In genomic region chr5:9557696-9558095, GRCh38 we compare ENCODE assay signal across 25 cellular contexts. TPM values are rescaled to one million over a fixed set of nuclear protein-coding genes. Genes with fewer than 3 reads are reported as not detected.
DNase-seq lines count a peak whose midpoint lies in the region; ATAC-seq and TF ChIP-seq lines count a peak whose summit lies in the region.
"Had no signal": no experiment of that assay in that cellular context is flagged by ENCODE, and none has a peak within 500 bp of the region (broad histone marks: within the 10 kb centered on the region; RNA-seq: fewer than 3 reads in every experiment).

No MANE protein-coding gene starts in this region.

- no peaks in the 10 kb centered on the region for H4K20me1 ChIP-seq in mammary epithelial cell (ENCODE audit: insufficient read depth, low read length)

- no peak overlapping the region for H3K4me2 ChIP-seq in mammary epithelial cell (ENCODE audit: insufficient read depth, low read depth, low read length)

- H3K36me3 Mint-ChIP-seq in natural killer cell treated with Interleukin-12 subunit alpha and Interleukin-12 subunit beta and Interleukin-15 and Interleukin-18, amount 100 ng/mL, for 72 hours = no peaks in the 10 kb centered on the region
- H3K36me3 Mint-ChIP-seq: stimulated activated naive B cell treated with anti-CD40 and anti-IgM and Interleukin-4, amounts not matched to agents 10 μg/mL and 1 μg/mL and 100 μg/mL, for 72 hours; T-cell had no signal

- 53% methylated on average over 2 of the region's 2 CpGs for WGBS in mammary epithelial cell (ENCODE audit: low coverage, missing lambda C conversion rate)
- 78% methylated on average over 2 of the region's 2 CpGs for WGBS in suprapubic skin

- DNase-seq in EH (ENCODE audit: low read depth) (peak; percentile 71), LoVo (ENCODE audit: low spot score) (peak; percentile 65), mammary epithelial cell (peak; percentile 65), kidney tubule cell (ENCODE audit: low spot score) (peak; percentile 26), SKM-1 treated with dmso at 0.1 percent for 144 hours (lab: John Stamatoyannopoulos, UW; ENCODE audit: unreplicated experiment) (no peak), suprapubic skin (ENCODE audit: low spot score in 2 of 2) (no peak)
- no peak for DNase-seq in natural killer cell treated with Interleukin-12 subunit alpha and Interleukin-12 subunit beta and Interleukin-15 and Interleukin-18, amount 100 ng/mL, for 72 hours (ENCODE audit: low spot score)
- DNase-seq: activated CD4-positive, alpha-beta T cell treated with anti-CD3 and anti-CD28 coated beads, Interleukin-2, amount 10 ng/mL, durations not matched to agents 7 days and 5 days; CD4-positive, alpha-beta T cell; central memory CD4-positive, alpha-beta T cell; DMS153; dorsolateral prefrontal cortex; H9; left cardiac atrium; NCI-H146; NCI-H774; posterior cingulate gyrus; SHP77 treated with DMSO at 0.1 percent for 48 hours; stimulated activated CD4-positive, alpha-beta T cell treated with anti-CD3 and anti-CD28 coated beads, Interleukin-1b, Interleukin-23, amount 100 ng/mL, for 48 hours; stimulated activated naive B cell treated with anti-CD40 and anti-IgM and Interleukin-4, amounts not matched to agents 10 μg/mL and 1 μg/mL and 100 μg/mL, for 72 hours; T-cell; thyroid gland had no signal

- intact Hi-C loops in mammary epithelial cell (cut with micrococcal nuclease) = no loop called here

- no peak for TF ChIP-seq CTCF in mammary epithelial cell (conservative IDR thresholded peaks at IDR 0.05 in 1 of 2, IDR thresholded peaks at IDR 0.05 in 1 of 2; ENCODE audit: extremely low read depth in 1 of 2, insufficient read depth in 1 of 2, low read depth in 1 of 2, low read length in 2 of 2)
- TF ChIP-seq CTCF in suprapubic skin (IDR thresholded peaks at IDR 0.05) = no peak

- in situ Hi-C loops in mammary epithelial cell (cut with MboI; ENCODE audit: low sequenced_read_pairs in 2 of 2) = no loop called here

- no peak for TF ChIP-seq POLR2A in suprapubic skin (IDR thresholded peaks at IDR 0.05)

- H3K79me2 ChIP-seq in mammary epithelial cell (ENCODE audit: insufficient read depth, low read length) = no peaks in the 10 kb centered on the region

- no peak overlapping the region for H3K27ac Mint-ChIP-seq in natural killer cell treated with Interleukin-12 subunit alpha and Interleukin-12 subunit beta and Interleukin-15 and Interleukin-18, amount 100 ng/mL, for 72 hours
- H3K27ac Mint-ChIP-seq: activated CD4-positive, alpha-beta T cell treated with anti-CD3 and anti-CD28 coated beads, Interleukin-2, amount 10 ng/mL, durations not matched to agents 7 days and 5 days; activated T-helper 2 cell treated with anti-CD3 and anti-CD28 coated beads, Interferon-gamma antibody, Interleukin-2, Interleukin-4, amounts not matched to agents 10 μg/mL and 5 μg/mL and 100 μg/mL, durations not matched to agents 14 hours and 24 hours and 36 hours; CD4-positive, alpha-beta T cell; H9; nephron; stimulated activated naive B cell treated with anti-CD40 and anti-IgM and Interleukin-4, amounts not matched to agents 10 μg/mL and 1 μg/mL and 100 μg/mL, for 72 hours; T-cell had no signal

- no peaks in the 10 kb centered on the region for H3K27me3 ChIP-seq in mammary epithelial cell (ENCODE audit: insufficient read depth, low read length)
- H3K27me3 ChIP-seq in suprapubic skin = no peaks in the 10 kb centered on the region
- H3K27me3 ChIP-seq: dorsolateral prefrontal cortex, thyroid gland had no signal

- H3K36me3 ChIP-seq in mammary epithelial cell (ENCODE audit: insufficient read depth, low read length) (no peaks in the 10 kb centered on the region), suprapubic skin (no peaks in the 10 kb centered on the region)
- H3K36me3 ChIP-seq: thyroid gland had no signal

- no peak overlapping the region for H3K9ac ChIP-seq in mammary epithelial cell (ENCODE audit: insufficient read depth, low read length)

- no peaks in the 10 kb centered on the region for H3K27me3 Mint-ChIP-seq in natural killer cell treated with Interleukin-12 subunit alpha and Interleukin-12 subunit beta and Interleukin-15 and Interleukin-18, amount 100 ng/mL, for 72 hours
- H3K27me3 Mint-ChIP-seq: activated CD4-positive, alpha-beta T cell treated with anti-CD3 and anti-CD28 coated beads, Interleukin-2, amount 10 ng/mL, durations not matched to agents 7 days and 5 days; CD4-positive, alpha-beta T cell; stimulated activated naive B cell treated with anti-CD40 and anti-IgM and Interleukin-4, amounts not matched to agents 10 μg/mL and 1 μg/mL and 100 μg/mL, for 72 hours; T-cell had no signal

- dilution Hi-C loops in mammary epithelial cell (cut with HindIII; ENCODE audit: low sequenced_read_pairs) = no loop called here

- H3K4me1 Mint-ChIP-seq in natural killer cell treated with Interleukin-12 subunit alpha and Interleukin-12 subunit beta and Interleukin-15 and Interleukin-18, amount 100 ng/mL, for 72 hours (ENCODE audit: low read depth in 2 of 2) = no peaks in the 10 kb centered on the region
- H3K4me1 Mint-ChIP-seq: activated CD4-positive, alpha-beta T cell treated with anti-CD3 and anti-CD28 coated beads, Interleukin-2, amount 10 ng/mL, durations not matched to agents 7 days and 5 days; nephron; stimulated activated naive B cell treated with anti-CD40 and anti-IgM and Interleukin-4, amounts not matched to agents 10 μg/mL and 1 μg/mL and 100 μg/mL, for 72 hours; T-cell had no signal

- no peak overlapping the region for H2AFZ ChIP-seq in mammary epithelial cell (ENCODE audit: low read depth, low read length)

- H3K4me3 Mint-ChIP-seq in natural killer cell treated with Interleukin-12 subunit alpha and Interleukin-12 subunit beta and Interleukin-15 and Interleukin-18, amount 100 ng/mL, for 72 hours = no peak overlapping the region
- H3K4me3 Mint-ChIP-seq: activated CD4-positive, alpha-beta T cell treated with anti-CD3 and anti-CD28 coated beads, Interleukin-2, amount 10 ng/mL, durations not matched to agents 7 days and 5 days; CD4-positive, alpha-beta T cell; H9; nephron; stimulated activated naive B cell treated with anti-CD40 and anti-IgM and Interleukin-4, amounts not matched to agents 10 μg/mL and 1 μg/mL and 100 μg/mL, for 72 hours; T-cell had no signal

- H3K27ac ChIP-seq in mammary epithelial cell (ENCODE audit: insufficient read depth, low read depth, low read length) (no peak overlapping the region), suprapubic skin (no peak overlapping the region)
- H3K27ac ChIP-seq: dorsolateral prefrontal cortex, thyroid gland had no signal

- ATAC-seq in GM18517 (IDR thresholded peaks at IDR 0.05; ENCODE audit: unreplicated experiment) = no peak
- no peak for ATAC-seq in natural killer cell treated with Interleukin-12 subunit alpha and Interleukin-12 subunit beta and Interleukin-15 and Interleukin-18, amount 100 ng/mL, for 72 hours
- ATAC-seq: left cardiac atrium; stimulated activated naive B cell treated with anti-CD40 and anti-IgM and Interleukin-4, amounts not matched to agents 10 μg/mL and 1 μg/mL and 100 μg/mL, for 72 hours; T-cell had no signal

- peaks cover 10% of the 10 kb centered on the region for H3K9me3 Mint-ChIP-seq in natural killer cell treated with Interleukin-12 subunit alpha and Interleukin-12 subunit beta and Interleukin-15 and Interleukin-18, amount 100 ng/mL, for 72 hours
- H3K9me3 Mint-ChIP-seq: activated CD4-positive, alpha-beta T cell treated with anti-CD3 and anti-CD28 coated beads, Interleukin-2, amount 10 ng/mL, durations not matched to agents 7 days and 5 days; activated T-helper 2 cell treated with anti-CD3 and anti-CD28 coated beads, Interferon-gamma antibody, Interleukin-2, Interleukin-4, amounts not matched to agents 10 μg/mL and 5 μg/mL and 100 μg/mL, durations not matched to agents 14 hours and 24 hours and 36 hours; H9 had no signal

- CTCF ChIA-PET in mammary epithelial cell (lab: Charles Lee; ENCODE audit: low non-redundant PET) = no interaction called here

- H3K4me3 ChIP-seq in mammary epithelial cell (replicated peaks in 1 of 3; ENCODE audit: insufficient read depth in 1 of 3, low read depth in 2 of 3, low read length in 3 of 3) (no peak overlapping the region), suprapubic skin (no peak overlapping the region)
- H3K4me3 ChIP-seq: dorsolateral prefrontal cortex, thyroid gland had no signal

- H3K4me1 ChIP-seq in mammary epithelial cell (ENCODE audit: insufficient read depth, low read length) (no peaks in the 10 kb centered on the region), suprapubic skin (peaks cover 8% of the 10 kb centered on the region)
- H3K4me1 ChIP-seq: thyroid gland had no signal

- no TSS peak for BruUV-seq in mammary epithelial cell (replicated peaks; lab: Mats Ljungman, UMichigan)

- H3K9me3 ChIP-seq in mammary epithelial cell (replicated peaks; ENCODE audit: insufficient read depth, low read length) (no peaks in the 10 kb centered on the region), suprapubic skin (no peaks in the 10 kb centered on the region)
- H3K9me3 ChIP-seq: thyroid gland had no signal

- no peak for TF ChIP-seq EP300 in suprapubic skin (IDR thresholded peaks at IDR 0.05)

RNA-seq across cellular contexts. Expression of gene SEMA5A, which starts 11.8 kb away (rescaled TPM):
- total RNA-seq in mammary epithelial cell = 10 to 100 TPM; 11.8 to 25.8 TPM
- 5.3 TPM for polyA plus RNA-seq in mammary epithelial cell
- 10.6 TPM for polyA minus RNA-seq in mammary epithelial cell
- 10 to 100 TPM; 14.5 to 31.7 (median 23.4) TPM for total RNA-seq in suprapubic skin
- not detected for total RNA-seq in natural killer cell treated with Interleukin-12 subunit alpha and Interleukin-12 subunit beta and Interleukin-15 and Interleukin-18, amount 100 ng/mL, for 72 hours

Comparison
In these comparisons a context has a peak if more than half of its experiments do, and no peak if none do; other contexts are left out.
1. DNase-seq: peak in EH (single experiment), LoVo (single experiment), mammary epithelial cell (single experiment) and kidney tubule cell (single experiment); none in SKM-1 treated with dmso at 0.1 percent for 144 hours (single experiment), suprapubic skin (0 of 2) and natural killer cell treated with Interleukin-12 subunit alpha and Interleukin-12 subunit beta and Interleukin-15 and Interleukin-18, amount 100 ng/mL, for 72 hours (single experiment).
2. RNA of gene SEMA5A, which starts 11.8 kb away (total RNA-seq): 14.5 to 31.7 TPM in suprapubic skin and 11.8 to 25.8 TPM in mammary epithelial cell; not detected in natural killer cell treated with Interleukin-12 subunit alpha and Interleukin-12 subunit beta and Interleukin-15 and Interleukin-18, amount 100 ng/mL, for 72 hours; every median in the first group is over 10 times any median in the second.